Comparison of ENCODE assay signal across 25 cellular contexts in genomic region chrX:31819455-31819854, GRCh38.
"Had no signal": no experiment of that assay in that cellular context is flagged by ENCODE, and none has a peak within 500 bp of the region (broad histone marks: within the 10 kb centered on the region; RNA-seq: fewer than 3 reads in every experiment).

No MANE protein-coding gene starts in this region.

- H3K4me3 ChIP-seq: colonic mucosa, hepatocyte, psoas muscle, spleen, transverse colon had no signal

- H3K27me3 Mint-ChIP-seq: activated B cell treated with CpG ODN at 0.5 μM for 24 hours; activated CD8-positive, alpha-beta memory T cell treated with anti-CD3 and anti-CD28 coated beads, Interleukin-2, amount 10 ng/mL, durations not matched to agents 7 days and 5 days; activated CD8-positive, alpha-beta T cell treated with anti-CD3 and anti-CD28 coated beads for 36 hours; activated naive CD4-positive, alpha-beta T cell treated with anti-CD3 and anti-CD28 coated beads, Interleukin-2, amount 50 U/mL, for 24 hours; activated naive CD8-positive, alpha-beta T cell treated with anti-CD3 and anti-CD28 coated beads, Interleukin-2, amount 50 U/mL, for 24 hours; naive B cell; T-cell had no signal

- H3K9me3 ChIP-seq: colonic mucosa, psoas muscle, spleen, transverse colon had no signal

- H3K4me1 ChIP-seq: colonic mucosa, parathyroid adenoma, psoas muscle, spleen, transverse colon had no signal

- H3K36me3 Mint-ChIP-seq: activated CD8-positive, alpha-beta memory T cell treated with anti-CD3 and anti-CD28 coated beads, Interleukin-2, amount 10 ng/mL, durations not matched to agents 7 days and 5 days; activated naive CD4-positive, alpha-beta T cell treated with anti-CD3 and anti-CD28 coated beads, Interleukin-2, amount 50 U/mL, for 24 hours; immature natural killer cell; naive B cell; T-cell had no signal

- DNase-seq: activated B cell treated with CpG ODN at 0.5 μM for 24 hours; activated CD4-positive, alpha-beta T cell treated with anti-CD3 and anti-CD28 coated beads, Interleukin-2, amount 50 U/mL, for 1 hour; activated CD8-positive, alpha-beta memory T cell treated with anti-CD3 and anti-CD28 coated beads, Interleukin-2, amount 10 ng/mL, durations not matched to agents 7 days and 5 days; activated CD8-positive, alpha-beta T cell treated with anti-CD3 and anti-CD28 coated beads for 36 hours; activated naive CD8-positive, alpha-beta T cell treated with anti-CD3 and anti-CD28 coated beads, Interleukin-2, amount 50 U/mL, for 24 hours; activated T-cell treated with anti-CD3 and anti-CD28 coated beads, Interleukin-2, amount 50 U/mL, for 48 hours; amygdala; cerebellar nuclear complex; colonic mucosa; effector CD8-positive, alpha-beta T cell; immature natural killer cell; mammary epithelial cell; naive B cell; occipital lobe; psoas muscle; spleen; stimulated activated naive CD4-positive, alpha-beta T cell; T-cell; transverse colon had no signal

- H3K4me3 Mint-ChIP-seq: activated B cell treated with CpG ODN at 0.5 μM for 24 hours; activated CD8-positive, alpha-beta memory T cell treated with anti-CD3 and anti-CD28 coated beads, Interleukin-2, amount 10 ng/mL, durations not matched to agents 7 days and 5 days; activated CD8-positive, alpha-beta T cell treated with anti-CD3 and anti-CD28 coated beads for 36 hours; activated naive CD4-positive, alpha-beta T cell treated with anti-CD3 and anti-CD28 coated beads, Interleukin-2, amount 50 U/mL, for 24 hours; activated naive CD8-positive, alpha-beta T cell treated with anti-CD3 and anti-CD28 coated beads, Interleukin-2, amount 50 U/mL, for 24 hours; immature natural killer cell; naive B cell; T-cell; T-helper 2 cell treated with Interferon-gamma antibody and Interleukin-4, amounts not matched to agents 5 μg/mL and 100 μg/mL, for 36 hours had no signal

- H3K9me3 Mint-ChIP-seq: activated B cell treated with CpG ODN at 0.5 μM for 24 hours; activated CD8-positive, alpha-beta T cell treated with anti-CD3 and anti-CD28 coated beads for 36 hours; activated naive CD4-positive, alpha-beta T cell treated with anti-CD3 and anti-CD28 coated beads, Interleukin-2, amount 50 U/mL, for 24 hours; activated naive CD8-positive, alpha-beta T cell treated with anti-CD3 and anti-CD28 coated beads, Interleukin-2, amount 50 U/mL, for 24 hours; T-helper 2 cell treated with Interferon-gamma antibody and Interleukin-4, amounts not matched to agents 5 μg/mL and 100 μg/mL, for 36 hours had no signal

- H3K27me3 ChIP-seq: colonic mucosa, hepatocyte, spleen, transverse colon had no signal

- H3K27ac ChIP-seq: colonic mucosa, hepatocyte, parathyroid adenoma, psoas muscle, spleen, transverse colon had no signal

- H3K36me3 ChIP-seq: colonic mucosa, spleen, transverse colon had no signal

- ATAC-seq: activated CD8-positive, alpha-beta memory T cell treated with anti-CD3 and anti-CD28 coated beads, Interleukin-2, amount 10 ng/mL, durations not matched to agents 7 days and 5 days; activated CD8-positive, alpha-beta T cell treated with anti-CD3 and anti-CD28 coated beads for 36 hours; activated naive CD8-positive, alpha-beta T cell treated with anti-CD3 and anti-CD28 coated beads, Interleukin-2, amount 50 U/mL, for 24 hours; left lobe of liver; psoas muscle; T-cell had no signal

- H3K27ac Mint-ChIP-seq: activated B cell treated with CpG ODN at 0.5 μM for 24 hours; activated CD8-positive, alpha-beta memory T cell treated with anti-CD3 and anti-CD28 coated beads, Interleukin-2, amount 10 ng/mL, durations not matched to agents 7 days and 5 days; activated CD8-positive, alpha-beta T cell treated with anti-CD3 and anti-CD28 coated beads for 36 hours; activated naive CD4-positive, alpha-beta T cell treated with anti-CD3 and anti-CD28 coated beads, Interleukin-2, amount 50 U/mL, for 24 hours; activated naive CD8-positive, alpha-beta T cell treated with anti-CD3 and anti-CD28 coated beads, Interleukin-2, amount 50 U/mL, for 24 hours; activated T-helper 2 cell treated with anti-CD3 and anti-CD28 coated beads, Interferon-gamma antibody, Interleukin-2, Interleukin-4, amounts not matched to agents 10 μg/mL and 5 μg/mL and 100 μg/mL, durations not matched to agents 14 hours and 24 hours and 36 hours; immature natural killer cell; naive B cell; T-cell; T-helper 2 cell treated with Interferon-gamma antibody and Interleukin-4, amounts not matched to agents 5 μg/mL and 100 μg/mL, for 36 hours had no signal

- H3K4me1 Mint-ChIP-seq: activated B cell treated with CpG ODN at 0.5 μM for 24 hours; activated CD8-positive, alpha-beta memory T cell treated with anti-CD3 and anti-CD28 coated beads, Interleukin-2, amount 10 ng/mL, durations not matched to agents 7 days and 5 days; activated naive CD4-positive, alpha-beta T cell treated with anti-CD3 and anti-CD28 coated beads, Interleukin-2, amount 50 U/mL, for 24 hours; activated naive CD8-positive, alpha-beta T cell treated with anti-CD3 and anti-CD28 coated beads, Interleukin-2, amount 50 U/mL, for 24 hours; immature natural killer cell; naive B cell; T-cell had no signal
